In genomic region chr1:39850606-39851216, GRCh38 we compare ENCODE assay signal across 22 cellular contexts. TPM values are rescaled to one million over a fixed set of nuclear protein-coding genes. Genes with fewer than 3 reads are reported as not detected.
DNase-seq lines count a peak whose midpoint lies in the region; ATAC-seq and TF ChIP-seq lines count a peak whose summit lies in the region.
"Had no signal": no experiment of that assay in that cellular context is flagged by ENCODE, and none has a peak within 500 bp of the region (broad histone marks: within the 10 kb centered on the region; RNA-seq: fewer than 3 reads in every experiment).

No MANE protein-coding gene starts in this region.

- H3K9me3 Mint-ChIP-seq in activated T-cell treated with anti-CD3 and anti-CD28 coated beads, Interleukin-2, amount 50 U/mL, for 24 hours, result no peaks in the 10 kb centered on the region
- H3K9me3 Mint-ChIP-seq: activated B cell treated with CpG ODN at 0.5 μM for 24 hours had no signal

- H3K4me3 Mint-ChIP-seq in activated T-cell treated with anti-CD3 and anti-CD28 coated beads, Interleukin-2, amount 50 U/mL, for 24 hours, result no peak overlapping the region
- H3K4me3 Mint-ChIP-seq: activated B cell treated with CpG ODN at 0.5 μM for 24 hours had no signal

- in situ Hi-C loops in gastrocnemius medialis (cut with MboI; ENCODE audit: low sequenced_read_pairs in 4 of 4), result no loop called here

- H3K9me3 ChIP-seq in suprapubic skin (no peaks in the 10 kb centered on the region), right cardiac atrium (ENCODE audit: control insufficient read depth, low read length) (no peaks in the 10 kb centered on the region), gastrocnemius medialis (no peaks in the 10 kb centered on the region)
- H3K9me3 ChIP-seq: A549, spleen had no signal

- no peak for ATAC-seq in right cardiac atrium
- no peak for ATAC-seq in gastrocnemius medialis
- ATAC-seq: A549, GM12878, left lobe of liver, Right ventricle myocardium inferior had no signal

- H3K4me1 Mint-ChIP-seq in activated T-cell treated with anti-CD3 and anti-CD28 coated beads, Interleukin-2, amount 50 U/mL, for 24 hours (ENCODE audit: low read depth), result peaks cover 38% of the 10 kb centered on the region

- H3K27ac ChIP-seq in epithelial cell of prostate (peak overlapping the region; percentile 37), suprapubic skin (peak overlapping the region; percentile 80), right cardiac atrium (ENCODE audit: low read length) (no peak overlapping the region), gastrocnemius medialis (no peak overlapping the region)
- H3K27ac ChIP-seq: A549, cardiac muscle cell, spleen had no signal

- TF ChIP-seq EP300 in suprapubic skin (IDR thresholded peaks at IDR 0.05), result no peak

- H3K27ac Mint-ChIP-seq in activated T-cell treated with anti-CD3 and anti-CD28 coated beads, Interleukin-2, amount 50 U/mL, for 24 hours, result peak overlapping the region; percentile 42
- H3K27ac Mint-ChIP-seq: activated B cell treated with CpG ODN at 0.5 μM for 24 hours had no signal

- H3K4me3 ChIP-seq in suprapubic skin (peak overlapping the region; percentile 11), right cardiac atrium (ENCODE audit: low read length) (no peak overlapping the region), gastrocnemius medialis (no peak overlapping the region)
- H3K4me3 ChIP-seq: A549, cardiac muscle cell, GM12878, spleen had no signal

- H3K27me3 ChIP-seq in suprapubic skin (no peaks in the 10 kb centered on the region), right cardiac atrium (ENCODE audit: control insufficient read depth, insufficient read depth) (no peaks in the 10 kb centered on the region), gastrocnemius medialis (no peaks in the 10 kb centered on the region)
- H3K27me3 ChIP-seq: cardiac muscle cell, spleen had no signal

- peaks cover 14% of the 10 kb centered on the region for H3K36me3 ChIP-seq in suprapubic skin
- H3K36me3 ChIP-seq in gastrocnemius medialis, result peaks cover 0 to 9% of the 10 kb centered on the region in 2 donors

- 57% methylated on average over 3 of the region's 3 CpGs for WGBS in suprapubic skin
- 70% methylated on average over 3 of the region's 3 CpGs for WGBS in right cardiac atrium

- TF ChIP-seq CTCF in suprapubic skin (IDR thresholded peaks at IDR 0.05) (no peak), gastrocnemius medialis (IDR thresholded peaks at IDR 0.05 in 4 of 5, conservative IDR thresholded peaks at IDR 0.05 in 1 of 5) (no peak)

- intact Hi-C loops in right cardiac atrium (cut with DNase I), result no loop called here
- intact Hi-C loops in gastrocnemius medialis (cut with DNase I; ENCODE audit: low total_unique reads), result no loop called here

- DNase-seq in activated T-cell treated with anti-CD3 and anti-CD28 coated beads, Interleukin-2, amount 50 U/mL, for 24 hours, result no peak
- no peak for DNase-seq in activated T-cell treated with anti-CD3 and anti-CD28 coated beads, Interleukin-2, amount 50 U/mL, for 1 hour
- DNase-seq in OCI-M1 (lab: John Stamatoyannopoulos, UW), result peak; percentile 45
- no peak for DNase-seq in epithelial cell of prostate (ENCODE audit: low read depth, low spot score)
- DNase-seq in suprapubic skin (ENCODE audit: low spot score in 2 of 2), result no peak
- no peak for DNase-seq in right cardiac atrium
- no peak for DNase-seq in gastrocnemius medialis
- no peak for DNase-seq in HK-2 (ENCODE audit: unreplicated experiment)
- DNase-seq: activated B cell treated with CpG ODN at 0.5 μM for 24 hours; C1 segment of cervical spinal cord; GF-D8; IMR-90; MM.1S; NCI-H187; NCI-H524 treated with DMSO at 0.1 percent for 48 hours; spleen; stimulated activated CD4-positive, alpha-beta T cell treated with anti-CD3 and anti-CD28 coated beads, Interleukin-4, amount 100 ng/mL, for 4 hours had no signal

- H3K4me1 ChIP-seq in suprapubic skin (peaks cover 40% of the 10 kb centered on the region), right cardiac atrium (ENCODE audit: control insufficient read depth, insufficient read depth, low read length) (no peaks in the 10 kb centered on the region), gastrocnemius medialis (peaks cover 4 to 6% of the 10 kb centered on the region in 2 donors)

- no peaks in the 10 kb centered on the region for H3K27me3 Mint-ChIP-seq in activated T-cell treated with anti-CD3 and anti-CD28 coated beads, Interleukin-2, amount 50 U/mL, for 24 hours
- H3K27me3 Mint-ChIP-seq: activated B cell treated with CpG ODN at 0.5 μM for 24 hours had no signal

- TF ChIP-seq POLR2A in suprapubic skin (IDR thresholded peaks at IDR 0.05) (no peak), gastrocnemius medialis (IDR thresholded peaks at IDR 0.05) (no peak)

- H3K36me3 Mint-ChIP-seq in activated T-cell treated with anti-CD3 and anti-CD28 coated beads, Interleukin-2, amount 50 U/mL, for 24 hours (ENCODE audit: low read depth), result peaks cover 85% of the 10 kb centered on the region

RNA-seq across cellular contexts. Expression of gene TRIT1, which starts 32.6 kb away (rescaled TPM):
- 10 to 100 TPM; 14.1 to 50.7 (median 31.2) TPM for total RNA-seq in suprapubic skin
- total RNA-seq in right cardiac atrium, result 10 to 100 TPM; 16.4 to 20.6 (median 18.1) TPM
- polyA plus RNA-seq in right cardiac atrium, result 17.6 TPM
- total RNA-seq in gastrocnemius medialis, result 10 to 100 TPM in 2 of 4 donors, 1 to 10 TPM in 2; 6.2 to 24.6 (median 9.8) TPM

RNA-seq across cellular contexts. Expression of gene MYCL, which starts 51.0 kb away (rescaled TPM):
- 100 to 1,000 TPM in 2 of 4 donors, 10 to 100 TPM in 2; 62.7 to 131 (median 95.1) TPM for total RNA-seq in suprapubic skin
- total RNA-seq in right cardiac atrium, result under 1 TPM; 0.33 to 0.97 (median 0.57) TPM
- polyA plus RNA-seq in right cardiac atrium, result 0.23 TPM
- total RNA-seq in gastrocnemius medialis, result 1 to 10 TPM in 1 of 4 donors, under 1 TPM in 1, not detected in 2; 0.35 to 1.1 TPM

Comparison
In these comparisons a context has a peak if more than half of its experiments do, and no peak if none do; other contexts are left out.
1. H3K27ac ChIP-seq: peak in epithelial cell of prostate (single experiment) and suprapubic skin (single experiment); none in right cardiac atrium (single experiment) and gastrocnemius medialis (0 of 4).
2. RNA of gene MYCL, which starts 51.0 kb away (total RNA-seq): 62.7 to 131 TPM in suprapubic skin; 0.33 to 0.97 TPM in right cardiac atrium and 0.35 to 1.1 TPM in gastrocnemius medialis; every median in the first group is over 10 times any median in the second.